In genomic region chr20:63101781-63102719, GRCh38 we compare ENCODE assay signal across 8 cellular contexts.
DNase-seq lines count a peak whose midpoint lies in the region; ATAC-seq and TF ChIP-seq lines count a peak whose summit lies in the region.

No MANE protein-coding gene starts in this region.

- POLR2A ChIA-PET in WTC11 (lab: Charles Lee) = interaction anchor here (0.6 kb wide), 1 partner anchor 139 kb away, joined by 3 read pairs; no protein-coding TSS in a partner anchor

- peak; percentile 17 for DNase-seq in DMS153 treated with DMSO at 0.1 percent for 48 hours (lab: John Stamatoyannopoulos, UW; ENCODE audit: unreplicated experiment)
- DNase-seq in WTC11 (ENCODE audit: low spot score) = peak; percentile 40
- DNase-seq in caudate nucleus (lab: John Stamatoyannopoulos, UW) = peak in 31 of 61 donors; percentile 8 to 71 (median 32)
- DNase-seq in kidney epithelial cell (ENCODE audit: low read depth) = no peak
- DNase-seq in stimulated activated CD4-positive, alpha-beta T cell treated with anti-CD3 and anti-CD28 coated beads, Interleukin-15, amount 100 ng/mL, for 48 hours (ENCODE audit: low read depth in 2 of 2) = peak; percentile 47 to 55
- no peak for DNase-seq in medulla oblongata (ENCODE audit: extremely low spot score)
- no peak for DNase-seq in OCI-M2 (lab: John Stamatoyannopoulos, UW; ENCODE audit: unreplicated experiment)

- H3K27ac Mint-ChIP-seq in WTC11 = no peak overlapping the region

- ATAC-seq in HG03159 (IDR thresholded peaks at IDR 0.05; ENCODE audit: unreplicated experiment) (peak; percentile 43), WTC11 (peak; percentile 47)

- CTCF ChIA-PET in WTC11 (lab: Charles Lee) = interaction anchor here (1.5 to 2.0 kb wide), 2 partner anchors 46 to 70 kb away, joined by 4 to 9 read pairs; no protein-coding TSS in a partner anchor

- no peak overlapping the region for H3K27ac ChIP-seq in caudate nucleus (ENCODE audit: low read depth, low read length)

- TF ChIP-seq CTCF in WTC11 (IDR thresholded peaks at IDR 0.05) (no peak), kidney epithelial cell (IDR thresholded peaks at IDR 0.05; ENCODE audit: insufficient read depth, low read length, poor library complexity, severe bottlenecking) (no peak)

- H3K4me3 ChIP-seq in kidney epithelial cell (ENCODE audit: low read depth, low read length) = peak overlapping the region; percentile 32

- H3K4me1 Mint-ChIP-seq in WTC11 = peaks cover 5% of the 10 kb centered on the region; the same call in 1 of the 2 replicates

- peaks cover 20% of the 10 kb centered on the region for H3K27me3 Mint-ChIP-seq in WTC11 (ENCODE audit: low read depth)

- H3K36me3 ChIP-seq in kidney epithelial cell (ENCODE audit: control insufficient read depth, insufficient read depth, low read length) = no peaks in the 10 kb centered on the region

- no peaks in the 10 kb centered on the region for H3K36me3 Mint-ChIP-seq in WTC11

- H3K4me3 Mint-ChIP-seq in WTC11 = peak overlapping the region; percentile 75

- peaks cover 3% of the 10 kb centered on the region for H3K9me3 Mint-ChIP-seq in WTC11

- peaks cover 27% of the 10 kb centered on the region for H3K27me3 ChIP-seq in kidney epithelial cell (ENCODE audit: control insufficient read depth, insufficient read depth, low read length)

TF ChIP-seq in WTC11, 78 proteins besides CTCF, POLR2A, EP300 and RAD21:
- TF ChIP-seq TCF7 (CRISPR knock-in tag; IDR thresholded peaks at IDR 0.05; ENCODE audit: low read depth) (no peak), ZNF423 (CRISPR knock-in tag; IDR thresholded peaks at IDR 0.05) (peak; percentile 22; the same call in 1 of the 2 replicates)

Comparison
In these comparisons a context has a peak if more than half of its experiments do, and no peak if none do; other contexts are left out.
1. DNase-seq: peak in DMS153 treated with DMSO at 0.1 percent for 48 hours (single experiment), WTC11 (single experiment), caudate nucleus (31 of 61) and stimulated activated CD4-positive, alpha-beta T cell treated with anti-CD3 and anti-CD28 coated beads, Interleukin-15, amount 100 ng/mL, for 48 hours (2 of 2); none in kidney epithelial cell (single experiment), medulla oblongata (single experiment) and OCI-M2 (single experiment).